23 cellular contexts compared by ENCODE assay signal in genomic region chr9:132995121-132995420, GRCh38. TPM values are rescaled to one million over a fixed set of nuclear protein-coding genes. Genes with fewer than 3 reads are reported as not detected.
"Had no signal": no experiment of that assay in that cellular context is flagged by ENCODE, and none has a peak within 500 bp of the region (broad histone marks: within the 10 kb centered on the region; RNA-seq: fewer than 3 reads in every experiment).

No MANE protein-coding gene starts in this region.

- H3K27ac ChIP-seq: coronary artery, hepatocyte, left ventricle myocardium inferior, prostate gland, testis, upper lobe of right lung had no signal

- H3K27me3 ChIP-seq: hepatocyte, testis had no signal

- H3K79me2 ChIP-seq: hepatocyte had no signal

- H3K9me3 ChIP-seq: left ventricle myocardium inferior, prostate gland, testis, upper lobe of right lung had no signal

- H2AFZ ChIP-seq: hepatocyte had no signal

- H3K4me1 ChIP-seq: prostate gland, testis had no signal

- H3K36me3 Mint-ChIP-seq: activated naive CD8-positive, alpha-beta T cell treated with anti-CD3 and anti-CD28 coated beads for 36 hours; mesothelial cell of epicardium; naive thymus-derived CD8-positive, alpha-beta T cell; stimulated activated memory B cell treated with anti-CD40 and anti-IgM and Interleukin-4, amounts not matched to agents 10 μg/mL and 1 μg/mL and 100 μg/mL, for 72 hours had no signal

- H3K9me3 Mint-ChIP-seq: activated T-cell treated with anti-CD3 and anti-CD28 coated beads, Interleukin-2, amount 50 U/mL, for 4 hours; mesothelial cell of epicardium; naive thymus-derived CD8-positive, alpha-beta T cell had no signal

- H3K4me3 ChIP-seq: coronary artery, hepatocyte, left ventricle myocardium inferior, prostate gland, skin epidermis, testis, upper lobe of right lung had no signal

- ATAC-seq: activated T-cell treated with anti-CD3 and anti-CD28 coated beads, Interleukin-2, amount 50 U/mL, for 4 hours had no signal

- DNase-seq: activated CD4-positive, alpha-beta T cell treated with anti-CD3 and anti-CD28 coated beads, Interleukin-2, amount 50 U/mL, for 48 hours; activated CD8-positive, alpha-beta memory T cell treated with anti-CD3 and anti-CD28 coated beads, Interleukin-2, amount 50 U/mL, for 48 hours; activated naive CD4-positive, alpha-beta T cell; activated naive CD8-positive, alpha-beta T cell treated with anti-CD3 and anti-CD28 coated beads for 36 hours; activated T-cell treated with anti-CD3 and anti-CD28 coated beads, Interleukin-2, amount 50 U/mL, for 4 hours; glutamatergic neuron; left ventricle myocardium inferior; T-helper 9 cell; testis; upper lobe of right lung had no signal

- H3K4me3 Mint-ChIP-seq: activated naive CD8-positive, alpha-beta T cell treated with anti-CD3 and anti-CD28 coated beads for 36 hours; activated T-cell treated with anti-CD3 and anti-CD28 coated beads, Interleukin-2, amount 50 U/mL, for 4 hours; mesothelial cell of epicardium; stimulated activated memory B cell treated with anti-CD40 and anti-IgM and Interleukin-4, amounts not matched to agents 10 μg/mL and 1 μg/mL and 100 μg/mL, for 72 hours had no signal

- H3K36me3 ChIP-seq: left ventricle myocardium inferior, prostate gland, upper lobe of right lung had no signal

- H3K27ac Mint-ChIP-seq: activated naive CD8-positive, alpha-beta T cell treated with anti-CD3 and anti-CD28 coated beads for 36 hours; activated T-helper 2 cell treated with anti-CD3 and anti-CD28 coated beads, Interferon-gamma antibody, Interleukin-2, Interleukin-4, amounts not matched to agents 10 μg/mL and 5 μg/mL and 100 μg/mL, durations not matched to agents 14 hours and 24 hours and 36 hours; stimulated activated memory B cell treated with anti-CD40 and anti-IgM and Interleukin-4, amounts not matched to agents 10 μg/mL and 1 μg/mL and 100 μg/mL, for 72 hours had no signal

RNA-seq across cellular contexts. Expression of gene GFI1B, which starts 16.6 kb away (rescaled TPM):
- total RNA-seq: activated CD8-positive, alpha-beta memory T cell treated with anti-CD3 and anti-CD28 coated beads for 36 hours; activated naive CD8-positive, alpha-beta T cell treated with anti-CD3 and anti-CD28 coated beads for 36 hours; activated T-helper 2 cell treated with anti-CD3 and anti-CD28 coated beads, Interferon-gamma antibody, Interleukin-2, Interleukin-4, amounts not matched to agents 10 μg/mL and 5 μg/mL and 100 μg/mL, durations not matched to agents 14 hours and 24 hours and 36 hours; bronchial epithelial cell; lung microvascular endothelial cell; mesothelial cell of epicardium; osteocyte; T-helper 1 cell treated with Interleukin-12 subunit alpha and Interleukin-12 subunit beta and Interleukin-4 antibody, amounts not matched to agents 30 ng/mL and 1 ng/mL, for 36 hours had no signal
- polyA plus RNA-seq: hepatocyte had no signal
